Comparison of ENCODE assay signal across 12 cellular contexts in genomic region chr1:67342002-67342890, GRCh38. TPM values are rescaled to one million over a fixed set of nuclear protein-coding genes. Genes with fewer than 3 reads are reported as not detected.
DNase-seq lines count a peak whose midpoint lies in the region; ATAC-seq lines count a peak whose summit lies in the region.
"Had no signal": no experiment of that assay in that cellular context is flagged by ENCODE, and none has a peak within 500 bp of the region (broad histone marks: within the 10 kb centered on the region; RNA-seq: fewer than 3 reads in every experiment).

No MANE protein-coding gene starts in this region.

- peak overlapping the region; percentile 27 for H3K4me3 Mint-ChIP-seq in activated T-helper 1 cell treated with anti-CD3 and anti-CD28 coated beads, Interleukin-12 subunit alpha, Interleukin-12 subunit beta, Interleukin-2, Interleukin-4 antibody, amounts not matched to agents 30 ng/mL and 10 ng/mL and 1 ng/mL, durations not matched to agents 14 hours and 24 hours and 36 hours

- H3K4me1 Mint-ChIP-seq in activated T-helper 1 cell treated with anti-CD3 and anti-CD28 coated beads, Interleukin-12 subunit alpha, Interleukin-12 subunit beta, Interleukin-2, Interleukin-4 antibody, amounts not matched to agents 30 ng/mL and 10 ng/mL and 1 ng/mL, durations not matched to agents 14 hours and 24 hours and 36 hours (ENCODE audit: low read depth): peaks cover 71% of the 10 kb centered on the region

- peaks cover 63% of the 10 kb centered on the region for H3K36me3 Mint-ChIP-seq in activated T-helper 1 cell treated with anti-CD3 and anti-CD28 coated beads, Interleukin-12 subunit alpha, Interleukin-12 subunit beta, Interleukin-2, Interleukin-4 antibody, amounts not matched to agents 30 ng/mL and 10 ng/mL and 1 ng/mL, durations not matched to agents 14 hours and 24 hours and 36 hours (ENCODE audit: low read depth)

- no peaks in the 10 kb centered on the region for H3K9me3 Mint-ChIP-seq in activated T-helper 1 cell treated with anti-CD3 and anti-CD28 coated beads, Interleukin-12 subunit alpha, Interleukin-12 subunit beta, Interleukin-2, Interleukin-4 antibody, amounts not matched to agents 30 ng/mL and 10 ng/mL and 1 ng/mL, durations not matched to agents 14 hours and 24 hours and 36 hours

- peak overlapping the region; percentile 90 for H3K27ac Mint-ChIP-seq in activated T-helper 1 cell treated with anti-CD3 and anti-CD28 coated beads, Interleukin-12 subunit alpha, Interleukin-12 subunit beta, Interleukin-2, Interleukin-4 antibody, amounts not matched to agents 30 ng/mL and 10 ng/mL and 1 ng/mL, durations not matched to agents 14 hours and 24 hours and 36 hours

- intact Hi-C loops in activated T-helper 1 cell treated with anti-CD3 and anti-CD28 coated beads, Interleukin-12 subunit alpha, Interleukin-12 subunit beta, Interleukin-2, Interleukin-4 antibody, amounts not matched to agents 30 ng/mL and 10 ng/mL and 1 ng/mL, durations not matched to agents 14 hours and 24 hours and 36 hours (cut with micrococcal nuclease): loop anchor here (1.0 to 2.0 kb wide), 3 partner anchors 8 to 68 kb away; no protein-coding TSS in a partner anchor

- DNase-seq in activated T-helper 1 cell treated with anti-CD3 and anti-CD28 coated beads, Interleukin-12 subunit alpha, Interleukin-12 subunit beta, Interleukin-2, Interleukin-4 antibody, amounts not matched to agents 30 ng/mL and 10 ng/mL and 1 ng/mL, durations not matched to agents 14 hours and 24 hours and 36 hours (ENCODE audit: low spot score): peak; percentile 55
- DNase-seq in stimulated activated CD4-positive, alpha-beta T cell treated with anti-CD3 and anti-CD28 coated beads, Interleukin-4, amount 100 ng/mL, for 24 hours: peak; percentile 57
- DNase-seq in NCI-H187 (lab: John Stamatoyannopoulos, UW): no peak
- no peak for DNase-seq in glomerular visceral epithelial cell (ENCODE audit: extremely low spot score)
- DNase-seq: DMS79 treated with DMSO at 0.1 percent for 48 hours, foreskin melanocyte, mammary epithelial cell, NCI-H526 treated with DMSO at 0.1 percent for 48 hours had no signal

- H3K27me3 Mint-ChIP-seq in activated T-helper 1 cell treated with anti-CD3 and anti-CD28 coated beads, Interleukin-12 subunit alpha, Interleukin-12 subunit beta, Interleukin-2, Interleukin-4 antibody, amounts not matched to agents 30 ng/mL and 10 ng/mL and 1 ng/mL, durations not matched to agents 14 hours and 24 hours and 36 hours (ENCODE audit: insufficient read depth): no peaks in the 10 kb centered on the region

- ATAC-seq in GM19328 (IDR thresholded peaks at IDR 0.05; ENCODE audit: unreplicated experiment) (peak; percentile 35), HG02678 (IDR thresholded peaks at IDR 0.05; ENCODE audit: unreplicated experiment) (peak; percentile 41), HG03025 (IDR thresholded peaks at IDR 0.05; ENCODE audit: low FRiP score, unreplicated experiment) (no peak), HG03342 (IDR thresholded peaks at IDR 0.05; ENCODE audit: unreplicated experiment) (no peak)

RNA-seq across cellular contexts. Expression of gene IL12RB2, which starts 34.6 kb away (rescaled TPM):
- 218 and 221 TPM in 2 replicates for total RNA-seq in activated T-helper 1 cell treated with anti-CD3 and anti-CD28 coated beads, Interleukin-12 subunit alpha, Interleukin-12 subunit beta, Interleukin-2, Interleukin-4 antibody, amounts not matched to agents 30 ng/mL and 10 ng/mL and 1 ng/mL, durations not matched to agents 14 hours and 24 hours and 36 hours

Comparison
In these comparisons a context has a peak if more than half of its experiments do, and no peak if none do; other contexts are left out.
1. ATAC-seq: peak in GM19328 (single experiment) and HG02678 (single experiment); none in HG03025 (single experiment) and HG03342 (single experiment).
2. DNase-seq: peak in activated T-helper 1 cell treated with anti-CD3 and anti-CD28 coated beads, Interleukin-12 subunit alpha, Interleukin-12 subunit beta, Interleukin-2, Interleukin-4 antibody, amounts not matched to agents 30 ng/mL and 10 ng/mL and 1 ng/mL, durations not matched to agents 14 hours and 24 hours and 36 hours (single experiment) and stimulated activated CD4-positive, alpha-beta T cell treated with anti-CD3 and anti-CD28 coated beads, Interleukin-4, amount 100 ng/mL, for 24 hours (single experiment); none in NCI-H187 (0 of 2) and glomerular visceral epithelial cell (single experiment).